ENCODE assay signal across 8 cellular contexts in the genomic region with DNA sequence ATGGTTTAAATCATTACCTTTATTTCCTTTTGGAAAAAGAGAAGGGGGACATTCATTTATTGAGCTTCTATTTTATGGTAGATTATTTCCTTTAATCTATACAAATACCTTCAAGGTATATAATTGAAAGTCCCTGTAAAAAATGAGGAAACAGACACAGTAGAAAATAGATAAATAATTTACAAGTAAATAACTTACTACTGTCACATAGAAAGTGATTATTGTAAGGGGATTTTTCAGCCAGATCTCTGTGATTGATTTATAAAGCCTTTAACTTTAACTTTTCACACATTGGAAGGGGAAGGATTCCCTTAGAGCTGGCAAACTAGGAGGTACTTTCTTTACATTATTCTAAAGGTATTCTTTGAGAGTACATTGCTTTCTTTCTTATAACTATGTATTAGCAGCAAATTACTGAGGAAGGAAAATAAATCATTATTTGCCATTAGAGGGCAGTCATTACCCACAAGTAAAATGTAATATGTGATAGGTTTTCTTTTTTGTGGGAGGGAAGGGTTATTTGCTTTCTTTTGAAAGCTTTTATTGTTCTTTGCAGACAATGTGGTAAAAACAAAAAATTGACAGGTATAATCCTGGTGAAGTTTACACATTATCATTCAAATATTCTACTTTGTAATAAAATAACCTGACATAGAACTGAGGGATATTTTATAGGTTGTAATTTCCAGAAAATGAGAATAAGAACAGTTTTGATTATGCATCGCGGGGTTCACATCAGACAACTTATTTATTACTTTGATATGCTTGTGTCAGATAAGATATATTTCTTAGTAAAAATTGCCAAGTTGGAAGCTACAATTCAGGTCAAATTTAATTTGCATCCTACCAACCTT. TPM values are rescaled to one million over a fixed set of nuclear protein-coding genes. Genes with fewer than 3 reads are reported as not detected.
DNase-seq lines count a peak whose midpoint lies in the region; ATAC-seq and TF ChIP-seq lines count a peak whose summit lies in the region.

No MANE protein-coding gene starts in this region.

- H3K36me3 Mint-ChIP-seq in natural killer cell = no peaks in the 10 kb centered on the region
- no peaks in the 10 kb centered on the region for H3K36me3 Mint-ChIP-seq in natural killer cell treated with Interleukin-12 subunit alpha and Interleukin-12 subunit beta and Interleukin-15 and Interleukin-18, amount 100 ng/mL, for 72 hours
- no peaks in the 10 kb centered on the region for H3K36me3 Mint-ChIP-seq in chondrocyte (ENCODE audit: low read depth)
- H3K36me3 Mint-ChIP-seq in naive B cell = no peaks in the 10 kb centered on the region

- TF ChIP-seq CTCF in natural killer cell (IDR thresholded peaks at IDR 0.05) (peak; percentile 89), chondrocyte (IDR thresholded peaks at IDR 0.05) (peak; percentile 92)

- DNase-seq in natural killer cell (no peak), NCI-H69 (lab: John Stamatoyannopoulos, UW) (peak; percentile 34), chondrocyte (ENCODE audit: low spot score) (no peak), naive B cell (peak; percentile 25)
- no peak for DNase-seq in natural killer cell treated with Interleukin-12 subunit alpha and Interleukin-12 subunit beta and Interleukin-15 and Interleukin-18, amount 100 ng/mL, for 72 hours (ENCODE audit: low spot score)
- no peak for DNase-seq in activated CD4-positive, CD25-positive, alpha-beta regulatory T cell treated with anti-CD3 and anti-CD28 coated beads, Interleukin-2, amount 50 U/mL, for 72 hours

- ATAC-seq in natural killer cell (peak in 2 of 3 donors; percentile 52 to 53), HG02852 (IDR thresholded peaks at IDR 0.05; ENCODE audit: unreplicated experiment) (peak; percentile 61), naive B cell (ENCODE audit: low read depth in 2 of 2) (no peak), HG03521 (IDR thresholded peaks at IDR 0.05; ENCODE audit: unreplicated experiment) (no peak)
- no peak for ATAC-seq in natural killer cell treated with Interleukin-12 subunit alpha and Interleukin-12 subunit beta and Interleukin-15 and Interleukin-18, amount 100 ng/mL, for 72 hours

- H3K27ac Mint-ChIP-seq in natural killer cell (no peak overlapping the region), chondrocyte (ENCODE audit: unreplicated experiment) (no peak overlapping the region), naive B cell (no peak overlapping the region)
- no peak overlapping the region for H3K27ac Mint-ChIP-seq in natural killer cell treated with Interleukin-12 subunit alpha and Interleukin-12 subunit beta and Interleukin-15 and Interleukin-18, amount 100 ng/mL, for 72 hours

- H3K27me3 Mint-ChIP-seq in natural killer cell (ENCODE audit: low read depth in 2 of 2) (peaks cover 0 to 3% of the 10 kb centered on the region in 2 donors), chondrocyte (ENCODE audit: low read depth) (peaks cover 5% of the 10 kb centered on the region), naive B cell (peaks cover 7 to 11% (median 8%) of the 10 kb centered on the region in 3 donors)
- H3K27me3 Mint-ChIP-seq in natural killer cell treated with Interleukin-12 subunit alpha and Interleukin-12 subunit beta and Interleukin-15 and Interleukin-18, amount 100 ng/mL, for 72 hours = peaks cover 0 to 3% of the 10 kb centered on the region in 2 donors

- no peaks in the 10 kb centered on the region for H3K4me1 Mint-ChIP-seq in natural killer cell
- no peaks in the 10 kb centered on the region for H3K4me1 Mint-ChIP-seq in natural killer cell treated with Interleukin-12 subunit alpha and Interleukin-12 subunit beta and Interleukin-15 and Interleukin-18, amount 100 ng/mL, for 72 hours (ENCODE audit: low read depth in 2 of 2)
- H3K4me1 Mint-ChIP-seq in chondrocyte (ENCODE audit: low read depth) = peaks cover 19% of the 10 kb centered on the region
- H3K4me1 Mint-ChIP-seq in naive B cell = no peaks in the 10 kb centered on the region

- H3K9me3 Mint-ChIP-seq in natural killer cell = no peaks in the 10 kb centered on the region
- no peaks in the 10 kb centered on the region for H3K9me3 Mint-ChIP-seq in natural killer cell treated with Interleukin-12 subunit alpha and Interleukin-12 subunit beta and Interleukin-15 and Interleukin-18, amount 100 ng/mL, for 72 hours
- H3K9me3 Mint-ChIP-seq in chondrocyte (ENCODE audit: low read depth) = no peaks in the 10 kb centered on the region
- no peaks in the 10 kb centered on the region for H3K9me3 Mint-ChIP-seq in naive B cell

- intact Hi-C loops in natural killer cell (cut with micrococcal nuclease) = loop anchor here (1.0 kb wide), 2 partner anchors 218 to 222 kb away; no protein-coding TSS in a partner anchor

- no peak overlapping the region for H3K4me3 Mint-ChIP-seq in natural killer cell
- no peak overlapping the region for H3K4me3 Mint-ChIP-seq in natural killer cell treated with Interleukin-12 subunit alpha and Interleukin-12 subunit beta and Interleukin-15 and Interleukin-18, amount 100 ng/mL, for 72 hours
- no peak overlapping the region for H3K4me3 Mint-ChIP-seq in chondrocyte (ENCODE audit: unreplicated experiment)
- H3K4me3 Mint-ChIP-seq in naive B cell = no peak overlapping the region

RNA-seq across cellular contexts. Expression of a gene that starts 24.8 kb away (rescaled TPM):
- total RNA-seq in natural killer cell (10 to 100 TPM; 36.2 to 57.4 (median 52.4) TPM), chondrocyte (37.6 to 52.7 TPM (median 41.8 TPM) in 3 replicates)
- 10 to 100 TPM; 49.4 to 70.9 TPM for total RNA-seq in natural killer cell treated with Interleukin-12 subunit alpha and Interleukin-12 subunit beta and Interleukin-15 and Interleukin-18, amount 100 ng/mL, for 72 hours
- 10 to 100 TPM; 15.9 to 24.0 (median 19.5) TPM for polyA plus RNA-seq in naive B cell (ENCODE audit: low read depth in 6 of 6)

Comparison
In these comparisons a context has a peak if more than half of its experiments do, and no peak if none do; other contexts are left out.
1. ATAC-seq: peak in natural killer cell (2 of 3) and HG02852 (single experiment); none in natural killer cell treated with Interleukin-12 subunit alpha and Interleukin-12 subunit beta and Interleukin-15 and Interleukin-18, amount 100 ng/mL, for 72 hours (0 of 2), naive B cell (0 of 2) and HG03521 (single experiment).
2. DNase-seq: peak in NCI-H69 (single experiment) and naive B cell (single experiment); none in natural killer cell (single experiment), natural killer cell treated with Interleukin-12 subunit alpha and Interleukin-12 subunit beta and Interleukin-15 and Interleukin-18, amount 100 ng/mL, for 72 hours (single experiment), chondrocyte (single experiment) and activated CD4-positive, CD25-positive, alpha-beta regulatory T cell treated with anti-CD3 and anti-CD28 coated beads, Interleukin-2, amount 50 U/mL, for 72 hours (single experiment).